Comparison of ENCODE assay signal across 26 cellular contexts in genomic region chr17:69883139-69883538, GRCh38.
"Had no signal": no experiment of that assay in that cellular context is flagged by ENCODE, and none has a peak within 500 bp of the region (broad histone marks: within the 10 kb centered on the region; RNA-seq: fewer than 3 reads in every experiment).

No MANE protein-coding gene starts in this region.

- H3K27me3 ChIP-seq: left lung, ovary, sigmoid colon, spleen, suprapubic skin, tibial nerve, uterus had no signal

- H3K36me3 ChIP-seq: left lung, ovary, sigmoid colon, spleen, suprapubic skin, thoracic aorta, tibial nerve, uterus had no signal

- DNase-seq: hypothalamus; immature natural killer cell; kidney; left colon; left lung; mesendoderm; mucosa of descending colon; naive thymus-derived CD4-positive, alpha-beta T cell; ovary; retina; sigmoid colon; small intestine; spleen; stimulated activated CD4-positive, alpha-beta T cell treated with anti-CD3 and anti-CD28 coated beads, Interleukin-4, amount 100 ng/mL, for 24 hours; stimulated activated naive CD4-positive, alpha-beta T cell; uterus had no signal

- H3K27ac Mint-ChIP-seq: immature natural killer cell; mesothelial cell of epicardium; naive thymus-derived CD4-positive, alpha-beta T cell; natural killer cell treated with Interleukin-12 subunit alpha and Interleukin-12 subunit beta and Interleukin-15 and Interleukin-18, amount 100 ng/mL, for 72 hours; progenitor cell of endocrine pancreas; stimulated activated effector memory CD8-positive, alpha-beta T cell treated with anti-CD3 and anti-CD28 coated beads, Interleukin-12 subunit alpha, Interleukin-12 subunit beta, amount 100 ng/mL, for 72 hours; stimulated activated naive CD8-positive, alpha-beta T cell treated with anti-CD3 and anti-CD28 coated beads, Interleukin-15, Interleukin-2, amounts not matched to agents 100 ng/mL and 50 ng/mL, for 24 hours; type B pancreatic cell had no signal

- H3K4me3 ChIP-seq: left lung, lung, mucosa of descending colon, ovary, sigmoid colon, spleen, suprapubic skin, thoracic aorta, tibial nerve, uterus had no signal

- H3K36me3 Mint-ChIP-seq: immature natural killer cell; naive thymus-derived CD4-positive, alpha-beta T cell; natural killer cell treated with Interleukin-12 subunit alpha and Interleukin-12 subunit beta and Interleukin-15 and Interleukin-18, amount 100 ng/mL, for 72 hours; stimulated activated effector memory CD8-positive, alpha-beta T cell treated with anti-CD3 and anti-CD28 coated beads, Interleukin-12 subunit alpha, Interleukin-12 subunit beta, amount 100 ng/mL, for 72 hours; type B pancreatic cell had no signal

- H3K27me3 Mint-ChIP-seq: naive thymus-derived CD4-positive, alpha-beta T cell; natural killer cell treated with Interleukin-12 subunit alpha and Interleukin-12 subunit beta and Interleukin-15 and Interleukin-18, amount 100 ng/mL, for 72 hours; progenitor cell of endocrine pancreas; stimulated activated naive CD8-positive, alpha-beta T cell treated with anti-CD3 and anti-CD28 coated beads, Interleukin-15, Interleukin-2, amounts not matched to agents 100 ng/mL and 50 ng/mL, for 24 hours; type B pancreatic cell had no signal

- H3K4me1 Mint-ChIP-seq: immature natural killer cell; mesothelial cell of epicardium; naive thymus-derived CD4-positive, alpha-beta T cell; stimulated activated effector memory CD8-positive, alpha-beta T cell treated with anti-CD3 and anti-CD28 coated beads, Interleukin-12 subunit alpha, Interleukin-12 subunit beta, amount 100 ng/mL, for 72 hours had no signal

- H3K4me1 ChIP-seq: left lung, sigmoid colon, suprapubic skin, uterus had no signal

- H3K9me3 Mint-ChIP-seq: natural killer cell treated with Interleukin-12 subunit alpha and Interleukin-12 subunit beta and Interleukin-15 and Interleukin-18, amount 100 ng/mL, for 72 hours; stimulated activated effector memory CD8-positive, alpha-beta T cell treated with anti-CD3 and anti-CD28 coated beads, Interleukin-12 subunit alpha, Interleukin-12 subunit beta, amount 100 ng/mL, for 72 hours; stimulated activated naive CD8-positive, alpha-beta T cell treated with anti-CD3 and anti-CD28 coated beads, Interleukin-15, Interleukin-2, amounts not matched to agents 100 ng/mL and 50 ng/mL, for 24 hours; type B pancreatic cell had no signal

- H3K4me3 Mint-ChIP-seq: immature natural killer cell; mesothelial cell of epicardium; naive thymus-derived CD4-positive, alpha-beta T cell; natural killer cell treated with Interleukin-12 subunit alpha and Interleukin-12 subunit beta and Interleukin-15 and Interleukin-18, amount 100 ng/mL, for 72 hours; stimulated activated effector memory CD8-positive, alpha-beta T cell treated with anti-CD3 and anti-CD28 coated beads, Interleukin-12 subunit alpha, Interleukin-12 subunit beta, amount 100 ng/mL, for 72 hours; stimulated activated naive CD8-positive, alpha-beta T cell treated with anti-CD3 and anti-CD28 coated beads, Interleukin-15, Interleukin-2, amounts not matched to agents 100 ng/mL and 50 ng/mL, for 24 hours; type B pancreatic cell had no signal

- H3K27ac ChIP-seq: left lung, ovary, sigmoid colon, spleen, suprapubic skin, thoracic aorta, tibial nerve, uterus had no signal

- H3K9me3 ChIP-seq: left lung, mucosa of descending colon, ovary, sigmoid colon, suprapubic skin, thoracic aorta, uterus had no signal
